In the genomic region with DNA sequence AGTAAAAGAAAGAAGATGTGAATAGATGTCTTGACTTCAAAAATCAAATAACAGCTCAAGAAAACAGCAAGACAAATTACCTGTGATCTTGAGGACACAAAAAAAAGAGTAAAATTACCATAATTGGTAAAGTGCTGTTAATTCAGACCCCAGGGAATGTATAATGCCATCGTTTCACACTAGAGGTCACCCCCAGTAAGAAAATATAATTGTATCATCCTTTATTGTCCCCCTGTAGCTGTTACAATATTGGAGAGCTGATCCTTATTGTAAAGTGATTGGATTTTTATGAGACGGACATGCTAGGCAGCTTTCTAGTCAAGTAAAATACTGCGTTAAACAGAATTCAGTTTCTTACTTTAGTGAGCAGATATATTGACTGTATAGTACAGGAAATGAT, we compare ENCODE assay signal across 26 cellular contexts.
DNase-seq lines count a peak whose midpoint lies in the region; ATAC-seq and TF ChIP-seq lines count a peak whose summit lies in the region.
"Had no signal": no experiment of that assay in that cellular context is flagged by ENCODE, and none has a peak within 500 bp of the region (broad histone marks: within the 10 kb centered on the region; RNA-seq: fewer than 3 reads in every experiment).

No MANE protein-coding gene starts in this region.

- POLR2A ChIA-PET in IMR-90 (lab: Charles Lee; ENCODE audit: unreplicated experiment), result no interaction called here

- no peaks in the 10 kb centered on the region for H3K36me3 ChIP-seq in IMR-90 (ENCODE audit: control insufficient read depth, insufficient read depth, low read length)
- H3K36me3 ChIP-seq: MG63, tibial artery had no signal

- no peak overlapping the region for H4K91ac ChIP-seq in IMR-90 (ENCODE audit: insufficient read depth, low read depth, low read length)

- no peak overlapping the region for H4K8ac ChIP-seq in IMR-90 (ENCODE audit: low read depth in 2 of 2, low read length in 2 of 2)

- H3K4ac ChIP-seq in IMR-90 (ENCODE audit: low read depth, low read length), result no peak overlapping the region

- peaks cover 2% of the 10 kb centered on the region; the same call in 1 of the 2 replicates for H3K9me3 ChIP-seq in IMR-90 (ENCODE audit: control insufficient read depth, insufficient read depth, low read length)
- H3K9me3 ChIP-seq: MG63, tibial artery had no signal

- no peak overlapping the region for H3K9ac ChIP-seq in IMR-90 (ENCODE audit: low read depth, low read length)

- no peak overlapping the region for H3K56ac ChIP-seq in IMR-90 (ENCODE audit: extremely low read depth, insufficient read depth, low read length)

- H3K27ac Mint-ChIP-seq in activated T-helper 2 cell treated with anti-CD3 and anti-CD28 coated beads, Interferon-gamma antibody, Interleukin-2, Interleukin-4, amounts not matched to agents 10 μg/mL and 5 μg/mL and 100 μg/mL, durations not matched to agents 14 hours and 24 hours and 36 hours, result no peak overlapping the region
- H3K27ac Mint-ChIP-seq: activated CD8-positive, alpha-beta T cell treated with anti-CD3 and anti-CD28 coated beads, Interleukin-2, amount 10 ng/mL, durations not matched to agents 7 days and 5 days; activated naive CD4-positive, alpha-beta T cell treated with anti-CD3 and anti-CD28 coated beads for 36 hours; activated T-cell treated with anti-CD3 and anti-CD28 coated beads, Interleukin-2, amount 50 U/mL, for 24 hours; CD8-positive, alpha-beta memory T cell; naive thymus-derived CD4-positive, alpha-beta T cell; stimulated activated naive CD8-positive, alpha-beta T cell treated with anti-CD3 and anti-CD28 coated beads, Interleukin-15, Interleukin-2, amounts not matched to agents 100 ng/mL and 50 ng/mL, for 24 hours; T-cell had no signal

- H2BK20ac ChIP-seq in IMR-90 (ENCODE audit: low read depth, low read length), result no peak overlapping the region

- CTCF ChIA-PET in IMR-90 (lab: Yijun Ruan, JAX), result interaction anchor here (0.7 kb wide), 1 partner anchor 881 kb away, joined by 3 read pairs; no protein-coding TSS in a partner anchor

- no peaks in the 10 kb centered on the region for H3K4me1 ChIP-seq in IMR-90 (ENCODE audit: control insufficient read depth, insufficient read depth, low read length)
- H3K4me1 ChIP-seq: tibial artery had no signal

- H3K4me2 ChIP-seq in IMR-90 (ENCODE audit: low read depth, low read length), result no peak overlapping the region

- H2BK120ac ChIP-seq in IMR-90 (ENCODE audit: low read depth, low read length), result no peak overlapping the region

- H3K36me3 Mint-ChIP-seq in activated T-helper 2 cell treated with anti-CD3 and anti-CD28 coated beads, Interferon-gamma antibody, Interleukin-2, Interleukin-4, amounts not matched to agents 10 μg/mL and 5 μg/mL and 100 μg/mL, durations not matched to agents 14 hours and 24 hours and 36 hours (ENCODE audit: low read depth), result no peaks in the 10 kb centered on the region
- H3K36me3 Mint-ChIP-seq: CD8-positive, alpha-beta memory T cell; T-cell had no signal

- no TSS peak for BruUV-seq in IMR-90 (replicated peaks; lab: Mats Ljungman, UMichigan)

- in situ Hi-C loops in IMR-90 (cut with MboI; ENCODE audit: low sequenced_read_pairs), result no loop called here

- H4K20me1 ChIP-seq in IMR-90 (ENCODE audit: insufficient read depth, low read length), result no peaks in the 10 kb centered on the region

- no peak overlapping the region for H2BK15ac ChIP-seq in IMR-90 (ENCODE audit: low read depth, low read length)

- TF ChIP-seq CTCF in IMR-90 (conservative IDR thresholded peaks at IDR 0.05; ENCODE audit: low read depth, low read length), result peak; percentile 14; the same call in 1 of the 2 replicates

- no peak overlapping the region for H2BK5ac ChIP-seq in IMR-90 (ENCODE audit: low read depth, low read length, poor library complexity, severe bottlenecking)

- H3K9me1 ChIP-seq in IMR-90 (ENCODE audit: insufficient read depth, low read length), result no peaks in the 10 kb centered on the region

- H3K27me3 Mint-ChIP-seq in activated T-helper 2 cell treated with anti-CD3 and anti-CD28 coated beads, Interferon-gamma antibody, Interleukin-2, Interleukin-4, amounts not matched to agents 10 μg/mL and 5 μg/mL and 100 μg/mL, durations not matched to agents 14 hours and 24 hours and 36 hours (ENCODE audit: low read depth), result no peaks in the 10 kb centered on the region
- H3K27me3 Mint-ChIP-seq: activated T-cell treated with anti-CD3 and anti-CD28 coated beads, Interleukin-2, amount 50 U/mL, for 24 hours; CD8-positive, alpha-beta memory T cell; naive thymus-derived CD4-positive, alpha-beta T cell; stimulated activated naive CD8-positive, alpha-beta T cell treated with anti-CD3 and anti-CD28 coated beads, Interleukin-15, Interleukin-2, amounts not matched to agents 100 ng/mL and 50 ng/mL, for 24 hours; T-cell had no signal

- no peak for TF ChIP-seq POLR2A in IMR-90 (IDR thresholded peaks at IDR 0.05; ENCODE audit: low read depth, low read length)

- no CpG with 5 or more reads among the region's 3 CpGs for WGBS in IMR-90 (ENCODE audit: extremely low coverage in 2 of 2, insufficient read length in 1 of 2), 2 experiments

- no peak overlapping the region for H2AK9ac ChIP-seq in IMR-90 (replicated peaks; ENCODE audit: low read depth, low read length, poor library complexity)

- TF ChIP-seq RAD21 in IMR-90 (IDR thresholded peaks at IDR 0.05; ENCODE audit: low read length), result peak; percentile 24; the same call in 1 of the 2 replicates

- H3K4me1 Mint-ChIP-seq in activated T-helper 2 cell treated with anti-CD3 and anti-CD28 coated beads, Interferon-gamma antibody, Interleukin-2, Interleukin-4, amounts not matched to agents 10 μg/mL and 5 μg/mL and 100 μg/mL, durations not matched to agents 14 hours and 24 hours and 36 hours (ENCODE audit: low read depth), result no peaks in the 10 kb centered on the region
- H3K4me1 Mint-ChIP-seq: CD8-positive, alpha-beta memory T cell; T-cell had no signal

- H3K9me3 Mint-ChIP-seq in activated T-helper 2 cell treated with anti-CD3 and anti-CD28 coated beads, Interferon-gamma antibody, Interleukin-2, Interleukin-4, amounts not matched to agents 10 μg/mL and 5 μg/mL and 100 μg/mL, durations not matched to agents 14 hours and 24 hours and 36 hours, result peaks cover 52% of the 10 kb centered on the region

- ATAC-seq in IMR-90 (ENCODE audit: low read depth) (no peak), SK-N-SH treated with all-trans-retinoic acid at 6 μM for 48 hours (peak; percentile 40; the same call in 1 of the 3 replicates), GM18511 (IDR thresholded peaks at IDR 0.05; ENCODE audit: unreplicated experiment) (no peak)
- ATAC-seq: activated CD8-positive, alpha-beta T cell treated with anti-CD3 and anti-CD28 coated beads, Interleukin-2, amount 10 ng/mL, durations not matched to agents 7 days and 5 days; naive thymus-derived CD4-positive, alpha-beta T cell; T-cell had no signal

- no peak overlapping the region for H3K4me3 ChIP-seq in IMR-90 (ENCODE audit: insufficient read depth, low read depth, low read length)
- H3K4me3 ChIP-seq: MG63, tibial artery had no signal

- H3K27me3 ChIP-seq in IMR-90 (ENCODE audit: control insufficient read depth, insufficient read depth, low read length), result no peaks in the 10 kb centered on the region; the same call in 1 of the 2 replicates
- H3K27me3 ChIP-seq: MG63, tibial artery had no signal

- no peak overlapping the region for H2AFZ ChIP-seq in IMR-90 (replicated peaks; ENCODE audit: low read length, poor library complexity)

- no peaks in the 10 kb centered on the region for H3K79me1 ChIP-seq in IMR-90 (ENCODE audit: low read depth in 1 of 2, low read length in 2 of 2)

- H3K14ac ChIP-seq in IMR-90 (replicated peaks; ENCODE audit: low read depth, low read length), result no peak overlapping the region

- no peak overlapping the region for H3K4me3 Mint-ChIP-seq in activated T-helper 2 cell treated with anti-CD3 and anti-CD28 coated beads, Interferon-gamma antibody, Interleukin-2, Interleukin-4, amounts not matched to agents 10 μg/mL and 5 μg/mL and 100 μg/mL, durations not matched to agents 14 hours and 24 hours and 36 hours (ENCODE audit: low read depth)
- H3K4me3 Mint-ChIP-seq: activated CD8-positive, alpha-beta T cell treated with anti-CD3 and anti-CD28 coated beads, Interleukin-2, amount 10 ng/mL, durations not matched to agents 7 days and 5 days; activated naive CD4-positive, alpha-beta T cell treated with anti-CD3 and anti-CD28 coated beads for 36 hours; activated T-cell treated with anti-CD3 and anti-CD28 coated beads, Interleukin-2, amount 50 U/mL, for 24 hours; CD8-positive, alpha-beta memory T cell; naive thymus-derived CD4-positive, alpha-beta T cell; stimulated activated naive CD8-positive, alpha-beta T cell treated with anti-CD3 and anti-CD28 coated beads, Interleukin-15, Interleukin-2, amounts not matched to agents 100 ng/mL and 50 ng/mL, for 24 hours; T-cell had no signal

- H3K18ac ChIP-seq in IMR-90 (ENCODE audit: low read depth, low read length), result no peak overlapping the region

- intact Hi-C loops in IMR-90 (cut with micrococcal nuclease), result no loop called here
- intact Hi-C loops in activated T-helper 2 cell treated with anti-CD3 and anti-CD28 coated beads, Interferon-gamma antibody, Interleukin-2, Interleukin-4, amounts not matched to agents 10 μg/mL and 5 μg/mL and 100 μg/mL, durations not matched to agents 14 hours and 24 hours and 36 hours (cut with micrococcal nuclease), result no loop called here

- DNase-seq in EH (ENCODE audit: low read depth) (peak; percentile 12), IMR-90 (no peak), kidney glomerular epithelial cell (lab: John Stamatoyannopoulos, UW) (peak; percentile 9), GM19240 (ENCODE audit: insufficient read length, low spot score) (no peak)
- DNase-seq in activated T-helper 2 cell treated with anti-CD3 and anti-CD28 coated beads, Interferon-gamma antibody, Interleukin-2, Interleukin-4, amounts not matched to agents 10 μg/mL and 5 μg/mL and 100 μg/mL, durations not matched to agents 14 hours and 24 hours and 36 hours (ENCODE audit: low spot score), result no peak
- DNase-seq: activated CD4-positive, alpha-beta T cell treated with anti-CD3 and anti-CD28 coated beads for 1 hour; activated CD8-positive, alpha-beta T cell treated with anti-CD3 and anti-CD28 coated beads, Interleukin-2, amount 10 ng/mL, durations not matched to agents 7 days and 5 days; activated naive CD4-positive, alpha-beta T cell treated with anti-CD3 and anti-CD28 coated beads for 36 hours; activated T-cell treated with anti-CD3 and anti-CD28 coated beads, Interleukin-2, amount 50 U/mL, for 24 hours; AML-193; amygdala; caudate nucleus; CD8-positive, alpha-beta memory T cell; mesendoderm; MG63; naive thymus-derived CD4-positive, alpha-beta T cell; NCI-H146; NCI-H2171; NCI-H526 treated with DMSO at 0.1 percent for 48 hours; SHP77; stimulated activated CD4-positive, alpha-beta T cell treated with anti-CD3 and anti-CD28 coated beads, Interleukin-4, amount 100 ng/mL, for 24 hours; T-cell; tibial artery had no signal

- no peak overlapping the region for H3K27ac ChIP-seq in IMR-90 (ENCODE audit: insufficient read depth, low read length)
- H3K27ac ChIP-seq: tibial artery had no signal

- dilution Hi-C loops in IMR-90 (cut with HindIII; ENCODE audit: low sequenced_read_pairs, unreplicated experiment), result no loop called here

- H4K5ac ChIP-seq in IMR-90 (ENCODE audit: low read depth, low read length), result no peak overlapping the region

- H2AK5ac ChIP-seq in IMR-90 (ENCODE audit: low read depth, low read length), result no peak overlapping the region

- no peak overlapping the region for H3K23ac ChIP-seq in IMR-90 (ENCODE audit: low read depth, low read length)

TF ChIP-seq in SK-N-SH treated with all-trans-retinoic acid at 6 μM for 48 hours, 23 proteins besides CTCF, POLR2A, EP300 and RAD21 (continues in another document):
- TF ChIP-seq RARB (CRISPR knock-in tag; IDR thresholded peaks at IDR 0.05), result no peak

Comparison
In these comparisons a context has a peak if more than half of its experiments do, and no peak if none do; other contexts are left out.
1. DNase-seq: peak in EH (single experiment) and kidney glomerular epithelial cell (single experiment); none in IMR-90 (single experiment), GM19240 (single experiment) and activated T-helper 2 cell treated with anti-CD3 and anti-CD28 coated beads, Interferon-gamma antibody, Interleukin-2, Interleukin-4, amounts not matched to agents 10 μg/mL and 5 μg/mL and 100 μg/mL, durations not matched to agents 14 hours and 24 hours and 36 hours (single experiment).